In genomic region chr12:110403146-110403974, GRCh38 we compare ENCODE assay signal across 1 cellular context.
TF ChIP-seq lines count a peak whose summit lies in the region.

TSS of gene ANAPC7 (minus strand) at chr12:110403708. CDS start at chr12:110403627, 81 bp downstream.

TF ChIP-seq in HepG2, 621 proteins besides CTCF, POLR2A, EP300 and RAD21 (continued from another document and continues in another):
- TF ChIP-seq REST (IDR thresholded peaks at IDR 0.05; ENCODE audit: borderline replicate concordance in 1 of 2, low read depth in 1 of 2, low read length in 2 of 2): peak in 1 of 2 experiments; percentile 40; a peak in 1 of 4 replicates
- peak; percentile 64; the same call in 1 of the 2 replicates for TF ChIP-seq ZNF691 (CRISPR knock-in tag; IDR thresholded peaks at IDR 0.05; ENCODE audit: borderline replicate concordance, low read depth)
- no peak for TF ChIP-seq ZNF225 (CRISPR knock-in tag; IDR thresholded peaks at IDR 0.05)
- no peak for TF ChIP-seq KDM6A (CRISPR knock-in tag; IDR thresholded peaks at IDR 0.05; ENCODE audit: low read depth)
- no peak for TF ChIP-seq TEAD3 (CRISPR knock-in tag; optimal IDR thresholded peaks at IDR 0.05; ENCODE audit: borderline replicate concordance)
- TF ChIP-seq GMEB2 (CRISPR knock-in tag; IDR thresholded peaks at IDR 0.05; ENCODE audit: low read depth): no peak
- TF ChIP-seq HNF4A (CRISPR knock-in tag; IDR thresholded peaks at IDR 0.05): no peak
- no peak for TF ChIP-seq IKZF4 (CRISPR knock-in tag; IDR thresholded peaks at IDR 0.05; ENCODE audit: borderline replicate concordance, low read depth, not compliant biosample characterization)
- no peak for TF ChIP-seq SRF (IDR thresholded peaks at IDR 0.05; ENCODE audit: low read depth, low read length)
- TF ChIP-seq NR2F1 (CRISPR knock-in tag; IDR thresholded peaks at IDR 0.05): no peak
- TF ChIP-seq AHDC1 (CRISPR knock-in tag; IDR thresholded peaks at IDR 0.05; ENCODE audit: borderline replicate concordance): peak; percentile 41; the same call in 1 of the 2 replicates
- TF ChIP-seq BATF2 (CRISPR knock-in tag; IDR thresholded peaks at IDR 0.05): no peak
- TF ChIP-seq THAP11 (CRISPR knock-in tag; IDR thresholded peaks at IDR 0.05): peak; percentile 87
- no peak; the same call in 1 of the 2 replicates for TF ChIP-seq HBP1 (CRISPR knock-in tag; IDR thresholded peaks at IDR 0.05; ENCODE audit: low read depth)
- TF ChIP-seq SETDB1 (CRISPR knock-in tag; IDR thresholded peaks at IDR 0.05; ENCODE audit: borderline replicate concordance): no peak
- TF ChIP-seq KDM4B (CRISPR knock-in tag; IDR thresholded peaks at IDR 0.05): 0 out of 2 replicates have a peak, but pooled peaks have one; percentile 20
- TF ChIP-seq NAIF1 (CRISPR knock-in tag; IDR thresholded peaks at IDR 0.05; ENCODE audit: borderline replicate concordance): no peak
- no peak for TF ChIP-seq MIER2 (CRISPR knock-in tag; IDR thresholded peaks at IDR 0.05)
- no peak for TF ChIP-seq CHD4 (IDR thresholded peaks at IDR 0.05; ENCODE audit: borderline replicate concordance, low read length)
- peak; percentile 63 for TF ChIP-seq ZBTB38 (CRISPR knock-in tag; IDR thresholded peaks at IDR 0.05)
- TF ChIP-seq NFAT5 (CRISPR knock-in tag; IDR thresholded peaks at IDR 0.05): no peak
- peak; percentile 61 for TF ChIP-seq HES4 (CRISPR knock-in tag; IDR thresholded peaks at IDR 0.05; ENCODE audit: borderline replicate concordance)
- TF ChIP-seq SP4 (CRISPR knock-in tag; IDR thresholded peaks at IDR 0.05): no peak
- no peak for TF ChIP-seq ONECUT2 (CRISPR knock-in tag; IDR thresholded peaks at IDR 0.05)
- peak; percentile 83 for TF ChIP-seq NR0B2 (CRISPR knock-in tag; IDR thresholded peaks at IDR 0.05)
- TF ChIP-seq ZBTB44 (CRISPR knock-in tag; IDR thresholded peaks at IDR 0.05): 0 out of 2 replicates have a peak, but pooled peaks have one; percentile 40
- peak; percentile 72; the same call in 1 of the 2 replicates for TF ChIP-seq ZNF430 (CRISPR knock-in tag; IDR thresholded peaks at IDR 0.05)
- TF ChIP-seq CBX1 (IDR thresholded peaks at IDR 0.05; ENCODE audit: low read depth): no peak
- TF ChIP-seq ZNF850 (CRISPR knock-in tag; conservative IDR thresholded peaks at IDR 0.05): 0 out of 2 replicates have a peak, but pooled peaks have one; percentile 33
- TF ChIP-seq ZNF180 (CRISPR knock-in tag; IDR thresholded peaks at IDR 0.05; ENCODE audit: borderline replicate concordance, low read depth): no peak
- no peak for TF ChIP-seq MAFK (conservative IDR thresholded peaks at IDR 0.05 in 1 of 2, IDR thresholded peaks at IDR 0.05 in 1 of 2; ENCODE audit: low read length in 2 of 2)
- no peak for TF ChIP-seq MATR3 (CRISPR knock-in tag; IDR thresholded peaks at IDR 0.05)
- no peak for TF ChIP-seq HNF1B (CRISPR knock-in tag; IDR thresholded peaks at IDR 0.05)
